ENCODE assay signal across 8 cellular contexts in genomic region chr1:220218397-220219135, GRCh38. TPM values are rescaled to one million over a fixed set of nuclear protein-coding genes. Genes with fewer than 3 reads are reported as not detected.
A peak's percentile ranks its signal among the peaks of the same experiment; 100 is the strongest.
DNase-seq lines count a peak whose midpoint lies in the region; FAIRE-seq and TF ChIP-seq lines count a peak whose summit lies in the region.
"Not testable (repeated sequence)": the region's sequence is repeated elsewhere in the genome, so short reads cannot be mapped to it uniquely, and the experiment has no call there.

No MANE protein-coding gene starts in this region.

- H3K9ac ChIP-seq in Loucy (ENCODE audit: low read depth, low read length, poor library complexity, severe bottlenecking); neural progenitor cell: not testable (repeated sequence)

- H3K27me3 Mint-ChIP-seq in neural progenitor cell (ENCODE audit: insufficient read depth, low read depth); type B pancreatic cell: not testable (repeated sequence)

- not testable (repeated sequence) for H2AFZ ChIP-seq in Loucy (ENCODE audit: low read length); neural progenitor cell (replicated peaks)

- not testable (repeated sequence) for H3K9me2 ChIP-seq in Loucy (replicated peaks; ENCODE audit: low read depth, low read length)

- H3K4me3 ChIP-seq in HEK293 (ENCODE audit: low read depth, low read length); Loucy (ENCODE audit: low read length, poor library complexity, severe bottlenecking); neural progenitor cell: not testable (repeated sequence)

- H3F3A ChIP-seq in Loucy (ENCODE audit: low read depth); neural progenitor cell (ENCODE audit: low read depth): not testable (repeated sequence)

- H4K20me1 ChIP-seq in Loucy (ENCODE audit: insufficient read depth, low read length, poor library complexity, severe bottlenecking); neural progenitor cell (ENCODE audit: low read depth): not testable (repeated sequence)

- not testable (repeated sequence) for H3K4me2 ChIP-seq in Loucy (ENCODE audit: low read depth, low read length, poor library complexity, severe bottlenecking); neural progenitor cell

- not testable (repeated sequence) for H3K27ac ChIP-seq in HEK293 (ENCODE audit: extremely low read depth, low read depth, low read length); neural progenitor cell

- not testable (repeated sequence) for H3K9me3 ChIP-seq in HEK293 (ENCODE audit: control insufficient read depth, insufficient read depth, low read depth, low read length); Loucy (ENCODE audit: insufficient read depth, low read depth, low read length); neural progenitor cell (ENCODE audit: low read depth)

- CTCF ChIA-PET in HEK293 (lab: Yijun Ruan, JAX) = interaction anchor here (0.5 to 3.7 kb wide), 29 partner anchors 8 to 1633 kb away, joined by 3 to 22 read pairs (median 4); partner anchors contain the start of gene RAB3GAP2

- FAIRE-seq in G401.6 (lab: Jason Lieb, UNC) = peak; percentile 95

- H3K79me2 ChIP-seq in Loucy (ENCODE audit: insufficient read depth, low read length) = peaks cover 17% of the 10 kb centered on the region
- peaks cover 69% of the 10 kb centered on the region for H3K79me2 ChIP-seq in neural progenitor cell (ENCODE audit: low read depth)

- H3K27ac Mint-ChIP-seq in neural progenitor cell, type B pancreatic cell: not testable (repeated sequence)

- not testable (repeated sequence) for H3K4me3 Mint-ChIP-seq in neural progenitor cell, type B pancreatic cell

- not testable (repeated sequence) for H3K4me1 ChIP-seq in HEK293 (ENCODE audit: control insufficient read depth, insufficient read depth, low read length); Loucy (ENCODE audit: insufficient read depth, low read length, poor library complexity, severe bottlenecking); neural progenitor cell

- H3K9me3 Mint-ChIP-seq in neural progenitor cell, type B pancreatic cell: not testable (repeated sequence)

- not testable (repeated sequence) for H3K36me3 Mint-ChIP-seq in neural progenitor cell, type B pancreatic cell

- not testable (repeated sequence) for H3K27me3 ChIP-seq in Loucy (ENCODE audit: insufficient read depth, low read length, poor library complexity, severe bottlenecking); neural progenitor cell

- DNase-seq in RKO (ENCODE audit: low spot score) (peak; percentile 79), foreskin melanocyte (peak; percentile 32), neural progenitor cell (ENCODE audit: low spot score) (peak; percentile 71)
- DNase-seq in activated gamma-delta T cell treated with anti-CD3 and anti-CD28 coated beads, Interleukin-2, amount 50 U/mL, for 16 hours (ENCODE audit: low read depth) = peak; percentile 3
- DNase-seq in type B pancreatic cell (ENCODE audit: extremely low spot score, unreplicated experiment) = not testable (repeated sequence)

- H3K36me3 ChIP-seq in HEK293 (ENCODE audit: control insufficient read depth in 2 of 2, insufficient read depth in 1 of 2, low read length in 2 of 2); Loucy (ENCODE audit: insufficient read depth, low read length); neural progenitor cell: not testable (repeated sequence)

- TF ChIP-seq CTCF in HEK293 (tag by site-specific recombination; IDR thresholded peaks at IDR 0.05) = peak; percentile 37
- TF ChIP-seq CTCF in Loucy (conservative IDR thresholded peaks at IDR 0.05; ENCODE audit: low read length) = peak; percentile 63
- peak; percentile 73 for TF ChIP-seq CTCF in neural progenitor cell (IDR thresholded peaks at IDR 0.05)
- peak; percentile 79 for TF ChIP-seq CTCF in type B pancreatic cell (conservative IDR thresholded peaks at IDR 0.05)

- POLR2A ChIA-PET in HEK293 (lab: Yijun Ruan, JAX) = interaction anchor here (1.0 kb wide), 1 partner anchor 54 kb away, joined by 5 read pairs; the partner anchor contains the start of gene RAB3GAP2

- H3K4me1 Mint-ChIP-seq in neural progenitor cell; type B pancreatic cell (ENCODE audit: unreplicated experiment): not testable (repeated sequence)

TF ChIP-seq in HEK293, 187 proteins besides CTCF, POLR2A, EP300 and RAD21:
- TF ChIP-seq ZNF654 (tag by site-specific recombination; IDR thresholded peaks at IDR 0.05; ENCODE audit: low read depth) (peak; percentile 60), ZNF2 (tag by site-specific recombination; IDR thresholded peaks at IDR 0.05) (0 out of 2 replicates have a peak, but pooled peaks have one; percentile 24)

RNA-seq across cellular contexts. Expression of gene RAB3GAP2, which starts 53.7 kb away (rescaled TPM):
- 31.6 and 36.4 TPM in 2 replicates for total RNA-seq in neural progenitor cell (ENCODE audit: low replicate concordance)
- total RNA-seq in type B pancreatic cell (ENCODE audit: low replicate concordance) = 42.1 and 51.2 TPM in 2 replicates
